1 cellular context compared by ENCODE assay signal in genomic region chr1:245260116-245260882, GRCh38.
TF ChIP-seq lines count a peak whose summit lies in the region.

No MANE protein-coding gene starts in this region.

TF ChIP-seq in H1, 55 proteins besides CTCF, POLR2A, EP300 and RAD21 (continued from another document):
- TF ChIP-seq SP1 (IDR thresholded peaks at IDR 0.05; ENCODE audit: low read depth, low read length), result no peak
- TF ChIP-seq TBP (IDR thresholded peaks at IDR 0.05; ENCODE audit: low read depth, low read length), result no peak
- TF ChIP-seq NRF1 (IDR thresholded peaks at IDR 0.05; ENCODE audit: low read depth, low read length), result no peak
- TF ChIP-seq BACH1 (IDR thresholded peaks at IDR 0.05; ENCODE audit: low read length), result no peak
- no peak for TF ChIP-seq NANOG (IDR thresholded peaks at IDR 0.05; ENCODE audit: insufficient read depth, low read depth, low read length, poor library complexity, severe bottlenecking)
- no peak for TF ChIP-seq CHD2 (IDR thresholded peaks at IDR 0.05; ENCODE audit: low read length)
- TF ChIP-seq ATF2 (IDR thresholded peaks at IDR 0.05; ENCODE audit: low read length), result no peak
- TF ChIP-seq KDM1A (IDR thresholded peaks at IDR 0.05; ENCODE audit: borderline replicate concordance, low read length), result no peak
- no peak for TF ChIP-seq CHD7 (IDR thresholded peaks at IDR 0.05; ENCODE audit: insufficient replicate concordance, low read length)
- TF ChIP-seq ZNF274 (IDR thresholded peaks at IDR 0.05; ENCODE audit: borderline replicate concordance, extremely low read depth, low read length), result no peak
- TF ChIP-seq POLR2AphosphoS5 (IDR thresholded peaks at IDR 0.05; ENCODE audit: low read depth, low read length), result no peak
- TF ChIP-seq TAF1 (IDR thresholded peaks at IDR 0.05; ENCODE audit: low read depth, low read length), result no peak
